In genomic region chr4:173379929-173380328, GRCh38 we compare ENCODE assay signal across 11 cellular contexts. TPM values are rescaled to one million over a fixed set of nuclear protein-coding genes. Genes with fewer than 3 reads are reported as not detected.
"Had no signal": no experiment of that assay in that cellular context is flagged by ENCODE, and none has a peak within 500 bp of the region (broad histone marks: within the 10 kb centered on the region; RNA-seq: fewer than 3 reads in every experiment).

No MANE protein-coding gene starts in this region.

- H3K4me3 Mint-ChIP-seq: GM23338, HFFc6, IgD-negative memory B cell had no signal

- H3K4me3 ChIP-seq: GM23338 had no signal

- H3K27ac Mint-ChIP-seq: GM23338, HFFc6, IgD-negative memory B cell had no signal

- DNase-seq: H7, HCEC 1CT, HFFc6, Kasumi-1, KG1 had no signal

- H3K27me3 Mint-ChIP-seq: IgD-negative memory B cell had no signal

- H3K4me1 Mint-ChIP-seq: IgD-negative memory B cell had no signal

- H3K9me3 Mint-ChIP-seq: GM23338, HFFc6, IgD-negative memory B cell had no signal

- H3K27ac ChIP-seq: HL-60 had no signal

- H2AFZ ChIP-seq: GM23338 had no signal

- ATAC-seq: GM23338, HepG2 had no signal

- FAIRE-seq: HepG2 had no signal

RNA-seq across cellular contexts. Expression of gene SCRG1, which starts 19.0 kb away (rescaled TPM):
- total RNA-seq: GM23338, H4, H7, HepG2, HFFc6, HT1080 had no signal
- polyA plus RNA-seq: HepG2, IgD-negative memory B cell had no signal
